In genomic region chr3:97687734-97688133, GRCh38 we compare ENCODE assay signal across 28 cellular contexts.
DNase-seq lines count a peak whose midpoint lies in the region; ATAC-seq and TF ChIP-seq lines count a peak whose summit lies in the region.
"Had no signal": no experiment of that assay in that cellular context is flagged by ENCODE, and none has a peak within 500 bp of the region (broad histone marks: within the 10 kb centered on the region; RNA-seq: fewer than 3 reads in every experiment).

No MANE protein-coding gene starts in this region.

- no CpG with 5 or more reads among the region's 2 CpGs for WGBS in H9 (ENCODE audit: extremely low coverage, insufficient read length, low lambda C conversion rate)
- no CpG with 5 or more reads among the region's 2 CpGs for WGBS in neuronal stem cell (ENCODE audit: extremely low coverage in 2 of 2, insufficient read length in 2 of 2, insufficient replicate concordance in 1 of 2), 2 donors

- H3K27ac ChIP-seq in H9 (ENCODE audit: insufficient read length, low read depth, low read length) (no peak overlapping the region), RWPE1 (no peak overlapping the region), neuronal stem cell (replicated peaks; ENCODE audit: low read length) (no peak overlapping the region)
- H3K27ac ChIP-seq: BLaER1, gastrocnemius medialis had no signal

- no peaks in the 10 kb centered on the region for H3K27me3 ChIP-seq in H9 (ENCODE audit: insufficient read depth, low read length)
- H3K27me3 ChIP-seq in neuronal stem cell (ENCODE audit: control insufficient read depth in 3 of 3, insufficient read depth in 3 of 3, low read depth in 1 of 3, low read length in 3 of 3): no peaks in the 10 kb centered on the region
- H3K27me3 ChIP-seq: BLaER1, gastrocnemius medialis had no signal

- H3K79me1 ChIP-seq in H9 (ENCODE audit: insufficient read depth, low read depth, low read length, poor library complexity, severe bottlenecking): no peaks in the 10 kb centered on the region
- H3K79me1 ChIP-seq in neuronal stem cell (ENCODE audit: low read depth, low read length): no peaks in the 10 kb centered on the region

- no peaks in the 10 kb centered on the region for H4K20me1 ChIP-seq in H9 (ENCODE audit: control insufficient read depth, insufficient read depth, insufficient read length)
- H4K20me1 ChIP-seq: BLaER1 had no signal

- H2BK20ac ChIP-seq in H9 (ENCODE audit: low read depth, low read length, poor library complexity, severe bottlenecking): no peak overlapping the region

- no peaks in the 10 kb centered on the region for H3K27me3 Mint-ChIP-seq in H9 (ENCODE audit: low read depth)
- H3K27me3 Mint-ChIP-seq: activated CD4-positive, alpha-beta memory T cell treated with anti-CD3 and anti-CD28 coated beads for 36 hours; dendritic cell treated with granulocyte-macrophage colony-stimulating factor and Interleukin-4, amounts not matched to agents 40 ng/mL and 50 ng/mL, for 4 days had no signal

- no peak overlapping the region for H3K4me3 ChIP-seq in neuronal stem cell (ENCODE audit: low read length in 2 of 2)
- H3K4me3 ChIP-seq: BLaER1, gastrocnemius medialis had no signal

- no peaks in the 10 kb centered on the region for H3K36me3 ChIP-seq in neuronal stem cell (replicated peaks in 1 of 2; ENCODE audit: control insufficient read depth in 2 of 2, insufficient read depth in 2 of 2, low read length in 2 of 2)
- H3K36me3 ChIP-seq: BLaER1, gastrocnemius medialis had no signal

- no peak overlapping the region for H4K91ac ChIP-seq in H9 (ENCODE audit: insufficient read length, low read depth, low read length)
- no peak overlapping the region for H4K91ac ChIP-seq in neuronal stem cell (ENCODE audit: low read depth, low read length, poor library complexity)

- TF ChIP-seq CTCF in H9 (conservative IDR thresholded peaks at IDR 0.05) (no peak), RWPE1 (conservative IDR thresholded peaks at IDR 0.05; ENCODE audit: low read depth) (no peak), omental fat pad (IDR thresholded peaks at IDR 0.05) (no peak)

- H2BK120ac ChIP-seq in H9 (ENCODE audit: low read depth, low read length, poor library complexity, severe bottlenecking) (no peak overlapping the region), neuronal stem cell (ENCODE audit: low read depth, low read length) (no peak overlapping the region)

- no peak overlapping the region for H3K4ac ChIP-seq in H9 (ENCODE audit: low read depth, low read length)
- no peak overlapping the region for H3K4ac ChIP-seq in neuronal stem cell (ENCODE audit: low read length)

- no peak overlapping the region for H3K4me2 ChIP-seq in H9 (ENCODE audit: insufficient read depth, insufficient read length, low read length)
- no peak overlapping the region for H3K4me2 ChIP-seq in neuronal stem cell (ENCODE audit: insufficient read depth, low read length, poor library complexity, severe bottlenecking)
- H3K4me2 ChIP-seq: BLaER1 had no signal

- H3K9me3 Mint-ChIP-seq in H9: no peaks in the 10 kb centered on the region; a peak in 1 of 5 replicates
- H3K9me3 Mint-ChIP-seq: activated CD4-positive, alpha-beta memory T cell treated with anti-CD3 and anti-CD28 coated beads for 36 hours; activated naive CD4-positive, alpha-beta T cell treated with anti-CD3 and anti-CD28 coated beads, Interleukin-2, amount 50 U/mL, for 24 hours; activated T-helper 2 cell treated with anti-CD3 and anti-CD28 coated beads, Interferon-gamma antibody, Interleukin-2, Interleukin-4, amounts not matched to agents 10 μg/mL and 5 μg/mL and 100 μg/mL, durations not matched to agents 14 hours and 24 hours and 36 hours; dendritic cell treated with granulocyte-macrophage colony-stimulating factor and Interleukin-4, amounts not matched to agents 40 ng/mL and 50 ng/mL, for 4 days had no signal

- H3K9me3 ChIP-seq in H9 (ENCODE audit: control insufficient read depth, low read depth, low read length): no peaks in the 10 kb centered on the region
- no peaks in the 10 kb centered on the region for H3K9me3 ChIP-seq in neuronal stem cell (replicated peaks in 1 of 2; ENCODE audit: control insufficient read depth in 2 of 2, insufficient read depth in 1 of 2, low read depth in 1 of 2, low read length in 2 of 2)
- H3K9me3 ChIP-seq: BLaER1, Caco-2, gastrocnemius medialis had no signal

- no peak overlapping the region for H3K23ac ChIP-seq in H9 (ENCODE audit: insufficient read length, low read depth, low read length)
- H3K23ac ChIP-seq in neuronal stem cell (ENCODE audit: low read depth, low read length, poor library complexity): no peak overlapping the region

- H3K23me2 ChIP-seq in H9 (ENCODE audit: insufficient read length, low read depth, low read length, poor library complexity, severe bottlenecking): no peaks in the 10 kb centered on the region

- CTCF ChIA-PET in RWPE1 (lab: Yijun Ruan, JAX): no interaction called here

- H3K4me1 ChIP-seq in H9 (ENCODE audit: insufficient read depth, low read length) (0 out of 2 replicates have a peak, but pooled peaks cover 4% of the 10 kb centered on the region), neuronal stem cell (ENCODE audit: control insufficient read depth in 2 of 2, insufficient read depth in 1 of 2, low read depth in 1 of 2, low read length in 2 of 2) (peaks cover 0 to 3% of the 10 kb centered on the region in 2 donors)
- H3K4me1 ChIP-seq: Caco-2 had no signal

- DNase-seq in H9 (peak; percentile 76), RWPE1 (ENCODE audit: low spot score) (peak; percentile 2), iPS DF 19.7 (ENCODE audit: low read depth, low spot score) (peak; percentile 91), neuronal stem cell (ENCODE audit: low spot score) (no peak), omental fat pad (ENCODE audit: low spot score) (no peak)
- no peak for DNase-seq in activated CD4-positive, CD25-positive, alpha-beta regulatory T cell treated with anti-CD3 and anti-CD28 coated beads, Interleukin-2, amount 50 U/mL, for 72 hours
- DNase-seq: activated CD4-positive, alpha-beta memory T cell treated with anti-CD3 and anti-CD28 coated beads for 36 hours; activated CD4-positive, CD25-positive, alpha-beta regulatory T cell; anterior cingulate cortex; Caco-2; central memory CD4-positive, alpha-beta T cell; DMS79 treated with DMSO at 0.1 percent for 48 hours; gastrocnemius medialis; hypothalamus; left cardiac atrium; NCI-H1048; NCI-H187; NCI-H524 treated with DMSO at 0.1 percent for 48 hours; stimulated activated CD4-positive, alpha-beta T cell treated with anti-CD3 and anti-CD28 coated beads, Interleukin-12 subunit alpha, Interleukin-12 subunit beta, amount 100 ng/mL, for 4 hours; stimulated activated CD4-positive, alpha-beta T cell treated with anti-CD3 and anti-CD28 coated beads, Interleukin-4, amount 100 ng/mL, for 1 hour; T-helper 1 cell had no signal

- no peak overlapping the region for H3K14ac ChIP-seq in H9 (ENCODE audit: insufficient read depth, low read length)
- no peak overlapping the region for H3K14ac ChIP-seq in neuronal stem cell (ENCODE audit: low read length)

- H4K8ac ChIP-seq in H9 (replicated peaks; ENCODE audit: insufficient read length, low read depth, low read length) (no peak overlapping the region), neuronal stem cell (ENCODE audit: low read depth, low read length) (no peak overlapping the region)

- no peak overlapping the region for H3K56ac ChIP-seq in H9 (ENCODE audit: insufficient read length, low read depth, low read length)

- H2BK12ac ChIP-seq in H9 (ENCODE audit: insufficient read length, low read depth, low read length) (no peak overlapping the region), neuronal stem cell (ENCODE audit: low read length) (no peak overlapping the region)

- ATAC-seq in GM19397 (IDR thresholded peaks at IDR 0.05; ENCODE audit: unreplicated experiment) (no peak), omental fat pad (ENCODE audit: low FRiP score) (no peak)
- ATAC-seq: gastrocnemius medialis, left cardiac atrium, sciatic nerve had no signal

- peak overlapping the region in 1 of 3 experiments; percentile 45; a peak in 3 of 7 replicates for H3K27ac Mint-ChIP-seq in H9
- H3K27ac Mint-ChIP-seq: activated CD4-positive, alpha-beta memory T cell treated with anti-CD3 and anti-CD28 coated beads for 36 hours; activated naive CD4-positive, alpha-beta T cell treated with anti-CD3 and anti-CD28 coated beads, Interleukin-2, amount 50 U/mL, for 24 hours; activated T-helper 2 cell treated with anti-CD3 and anti-CD28 coated beads, Interferon-gamma antibody, Interleukin-2, Interleukin-4, amounts not matched to agents 10 μg/mL and 5 μg/mL and 100 μg/mL, durations not matched to agents 14 hours and 24 hours and 36 hours; dendritic cell treated with granulocyte-macrophage colony-stimulating factor and Interleukin-4, amounts not matched to agents 40 ng/mL and 50 ng/mL, for 4 days; type B pancreatic cell had no signal

- H3K36me3 Mint-ChIP-seq in H9 (ENCODE audit: insufficient read depth in 1 of 3, low read depth in 3 of 3): no peaks in the 10 kb centered on the region; a peak in 2 of 7 replicates
- H3K36me3 Mint-ChIP-seq: activated CD4-positive, alpha-beta memory T cell treated with anti-CD3 and anti-CD28 coated beads for 36 hours; activated naive CD4-positive, alpha-beta T cell treated with anti-CD3 and anti-CD28 coated beads, Interleukin-2, amount 50 U/mL, for 24 hours had no signal

- H3K18ac ChIP-seq in H9 (ENCODE audit: insufficient read length, low read depth, low read length): no peak overlapping the region
- no peak overlapping the region for H3K18ac ChIP-seq in neuronal stem cell (ENCODE audit: low read length)

- no peak overlapping the region for H2BK5ac ChIP-seq in H9 (ENCODE audit: insufficient read length, low read length)
- H2BK5ac ChIP-seq in neuronal stem cell (ENCODE audit: low read length): no peak overlapping the region

- H3K9ac ChIP-seq in H9 (ENCODE audit: extremely low read depth, insufficient read length, low read length): no peak overlapping the region
- peak overlapping the region; percentile 78 for H3K9ac ChIP-seq in neuronal stem cell (ENCODE audit: low read depth, low read length, poor library complexity)
- H3K9ac ChIP-seq: BLaER1 had no signal

- no peak overlapping the region for H2AK5ac ChIP-seq in H9 (ENCODE audit: insufficient read length, low read length)
- H2AK5ac ChIP-seq in neuronal stem cell (ENCODE audit: low read depth, low read length): no peak overlapping the region

- peaks cover 11 to 20% of the 10 kb centered on the region in 2 experiments for H3K4me1 Mint-ChIP-seq in H9
- H3K4me1 Mint-ChIP-seq: activated naive CD4-positive, alpha-beta T cell treated with anti-CD3 and anti-CD28 coated beads, Interleukin-2, amount 50 U/mL, for 24 hours had no signal

- H3K79me2 ChIP-seq in H9 (ENCODE audit: insufficient read depth, low read length): no peaks in the 10 kb centered on the region

- H2BK15ac ChIP-seq in H9 (ENCODE audit: low read depth, low read length): no peak overlapping the region
- no peak overlapping the region for H2BK15ac ChIP-seq in neuronal stem cell (ENCODE audit: low read length)

- POLR2A ChIA-PET in RWPE1 (lab: Yijun Ruan, JAX; ENCODE audit: low non-redundant PET): no interaction called here

- H2AFZ ChIP-seq in H9 (ENCODE audit: low read length) (no peak overlapping the region), neuronal stem cell (ENCODE audit: low read length) (no peak overlapping the region)

- H3K4me3 Mint-ChIP-seq in H9: no peak overlapping the region
- H3K4me3 Mint-ChIP-seq: activated CD4-positive, alpha-beta memory T cell treated with anti-CD3 and anti-CD28 coated beads for 36 hours; activated naive CD4-positive, alpha-beta T cell treated with anti-CD3 and anti-CD28 coated beads, Interleukin-2, amount 50 U/mL, for 24 hours; dendritic cell treated with granulocyte-macrophage colony-stimulating factor and Interleukin-4, amounts not matched to agents 40 ng/mL and 50 ng/mL, for 4 days; type B pancreatic cell had no signal

- no peak overlapping the region for H4K5ac ChIP-seq in H9 (ENCODE audit: insufficient read length, low read depth, low read length)

- H3T11ph ChIP-seq in H9 (ENCODE audit: low read length): no peak overlapping the region

Comparison
In these comparisons a context has a peak if more than half of its experiments do, and no peak if none do; other contexts are left out.
1. DNase-seq: peak in H9 (single experiment), RWPE1 (single experiment) and iPS DF 19.7 (single experiment); none in neuronal stem cell (single experiment), omental fat pad (single experiment) and activated CD4-positive, CD25-positive, alpha-beta regulatory T cell treated with anti-CD3 and anti-CD28 coated beads, Interleukin-2, amount 50 U/mL, for 72 hours (single experiment).